In the genomic region with DNA sequence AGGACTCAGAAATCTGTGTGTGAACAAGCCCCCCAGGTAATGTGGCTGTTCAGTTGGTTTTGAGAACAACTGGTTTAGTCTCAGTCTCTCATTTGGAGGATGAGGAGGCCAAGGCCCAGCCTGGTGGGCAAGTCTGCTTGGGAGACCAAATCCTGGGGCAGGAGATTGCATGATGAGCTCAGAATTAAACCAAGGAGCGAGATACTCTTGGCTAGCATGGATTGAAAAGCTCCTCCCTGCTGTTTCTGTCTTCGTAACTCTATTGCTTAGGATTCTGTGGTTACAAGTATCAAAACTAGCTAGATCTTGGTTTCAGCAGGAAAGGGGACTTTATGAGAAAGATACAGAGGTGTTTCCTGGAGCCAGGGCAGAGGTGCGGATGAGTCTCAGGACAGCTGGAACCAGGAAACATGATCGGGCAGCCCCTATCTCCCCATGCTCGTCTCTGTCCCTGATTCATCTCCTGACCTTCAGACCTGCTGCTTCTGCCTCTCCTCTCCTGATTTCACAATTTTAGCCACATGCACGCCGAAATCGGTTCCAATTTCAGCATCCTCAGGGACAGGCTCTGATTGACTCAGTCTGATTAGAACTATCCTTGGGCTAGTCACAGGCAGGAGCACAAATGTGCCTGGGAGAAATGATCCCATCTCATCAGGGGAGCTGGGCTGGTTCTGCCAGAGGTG, we compare ENCODE assay signal across 11 cellular contexts. TPM values are rescaled to one million over a fixed set of nuclear protein-coding genes. Genes with fewer than 3 reads are reported as not detected.
DNase-seq lines count a peak whose midpoint lies in the region; ATAC-seq and FAIRE-seq lines count a peak whose summit lies in the region.
"Had no signal": no experiment of that assay in that cellular context is flagged by ENCODE, and none has a peak within 500 bp of the region (broad histone marks: within the 10 kb centered on the region; RNA-seq: fewer than 3 reads in every experiment).

No MANE protein-coding gene starts in this region.

- intact Hi-C loops in left ventricle myocardium superior (cut with micrococcal nuclease) = no loop called here

- DNase-seq in ELR (ENCODE audit: low read depth) = peak; percentile 77
- peak; percentile 87 for DNase-seq in adipocyte (ENCODE audit: low read depth)
- peak; percentile 57 for DNase-seq in left ventricle myocardium superior
- DNase-seq in dedifferentiated amniotic fluid mesenchymal stem cell (ENCODE audit: extremely low spot score) = no peak
- no peak for DNase-seq in RCC 7860 (ENCODE audit: low spot score)
- DNase-seq: activated CD4-positive, alpha-beta T cell treated with anti-CD3 and anti-CD28 coated beads for 1 hour; OCI-M1; stimulated activated naive CD8-positive, alpha-beta T cell treated with anti-CD3 and anti-CD28 coated beads, Interleukin-15, Interleukin-2, amounts not matched to agents 100 U/mL and 50 U/mL, for 24 hours had no signal

- H3K9ac ChIP-seq in adipocyte (ENCODE audit: low read length) (peak overlapping the region; percentile 35), skeletal muscle tissue (ENCODE audit: low read depth in 1 of 3, low read length in 3 of 3) (no peak overlapping the region)

- H3K4me1 ChIP-seq in adipocyte (ENCODE audit: control insufficient read depth, insufficient read depth, low read length) = peaks cover 40% of the 10 kb centered on the region
- H3K4me1 ChIP-seq in skeletal muscle tissue (ENCODE audit: control insufficient read depth in 3 of 3, insufficient read depth in 3 of 3, low read length in 3 of 3) = peaks cover 0 to 2% (median 0%) of the 10 kb centered on the region in 3 donors

- H3K27me3 ChIP-seq in adipocyte (replicated peaks; ENCODE audit: control insufficient read depth, insufficient read depth, low read length) (no peaks in the 10 kb centered on the region), skeletal muscle tissue (ENCODE audit: control insufficient read depth in 3 of 3, insufficient read depth in 3 of 3, low read length in 3 of 3) (no peaks in the 10 kb centered on the region)

- peak overlapping the region; percentile 51 for H3K27ac ChIP-seq in skeletal muscle tissue (ENCODE audit: low read depth, low read length)

- H3K9me3 ChIP-seq in adipocyte (ENCODE audit: control insufficient read depth, low read length) = no peaks in the 10 kb centered on the region
- peaks cover 0 to 2% (median 0%) of the 10 kb centered on the region in 3 donors for H3K9me3 ChIP-seq in skeletal muscle tissue (ENCODE audit: control insufficient read depth in 3 of 3, low read length in 3 of 3)

- ATAC-seq in left ventricle myocardium superior = peak; percentile 90
- ATAC-seq in GM19035 (IDR thresholded peaks at IDR 0.05; ENCODE audit: unreplicated experiment) = no peak
- ATAC-seq in GM21723 (IDR thresholded peaks at IDR 0.05; ENCODE audit: unreplicated experiment) = no peak
- ATAC-seq: stimulated activated naive CD8-positive, alpha-beta T cell treated with anti-CD3 and anti-CD28 coated beads, Interleukin-15, Interleukin-2, amounts not matched to agents 100 U/mL and 50 U/mL, for 24 hours had no signal

- H3K4me3 ChIP-seq in adipocyte (ENCODE audit: low read length) (peak overlapping the region; percentile 35), skeletal muscle tissue (ENCODE audit: low read length in 3 of 3) (no peak overlapping the region)

- no peaks in the 10 kb centered on the region for H3K36me3 ChIP-seq in adipocyte (ENCODE audit: control insufficient read depth, insufficient read depth, low read length, severe bottlenecking)
- no peaks in the 10 kb centered on the region for H3K36me3 ChIP-seq in skeletal muscle tissue (ENCODE audit: control insufficient read depth in 3 of 3, insufficient read depth in 3 of 3, low read length in 3 of 3)

- no peak for FAIRE-seq in RCC 7860 (lab: Jason Lieb, UNC)

RNA-seq across cellular contexts. Expression of a gene that starts 40.2 kb away (rescaled TPM):
- 14.7 TPM for total RNA-seq in left ventricle myocardium superior
- 4.7 TPM for total RNA-seq in skeletal muscle tissue

Comparison
In these comparisons a context has a peak if more than half of its experiments do, and no peak if none do; other contexts are left out.
1. DNase-seq: peak in ELR (single experiment), adipocyte (single experiment) and left ventricle myocardium superior (single experiment); none in dedifferentiated amniotic fluid mesenchymal stem cell (single experiment) and RCC 7860 (single experiment).